In the genomic region with DNA sequence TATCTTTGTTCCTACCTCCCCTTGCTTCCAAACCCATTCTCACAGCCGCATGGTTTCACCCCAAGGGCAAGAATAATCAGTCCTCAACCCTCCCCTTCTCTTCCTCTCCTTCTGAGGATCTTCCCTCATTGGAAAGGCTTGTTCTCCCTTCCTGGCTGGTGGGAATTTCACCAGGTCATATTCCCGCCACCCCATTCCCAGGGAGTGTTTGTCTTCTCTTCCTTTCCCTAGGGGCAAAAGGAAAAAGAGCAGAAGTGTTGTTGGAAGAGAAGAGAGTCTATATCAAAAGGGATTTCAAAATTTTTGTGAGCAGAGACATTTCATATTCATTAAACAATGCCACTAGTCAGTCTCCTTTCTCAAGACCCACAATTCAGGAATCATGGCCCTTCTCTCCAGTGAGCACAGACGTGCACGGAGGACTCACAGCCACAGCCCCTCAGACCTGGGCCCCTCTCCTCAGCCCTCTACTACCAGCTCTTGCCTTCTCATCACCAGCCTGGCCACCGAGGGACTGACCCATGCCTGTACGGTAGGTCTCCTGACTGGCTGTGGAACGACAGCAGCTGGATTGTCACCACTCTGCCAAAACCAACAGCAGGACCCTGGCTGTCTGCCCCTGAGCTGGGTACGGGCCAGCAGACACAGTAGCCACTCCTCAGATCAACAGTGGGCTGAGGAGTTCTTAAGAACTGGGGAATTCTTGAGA, we compare ENCODE assay signal across 17 cellular contexts.
"Had no signal": no experiment of that assay in that cellular context is flagged by ENCODE, and none has a peak within 500 bp of the region (broad histone marks: within the 10 kb centered on the region; RNA-seq: fewer than 3 reads in every experiment).

No MANE protein-coding gene starts in this region.

- H3K79me2 ChIP-seq: hepatocyte had no signal

- H3K36me3 ChIP-seq: gastroesophageal sphincter, SJSA1, tibial nerve had no signal

- H3K27me3 ChIP-seq: tibial nerve had no signal

- ATAC-seq: activated CD4-positive, alpha-beta T cell treated with anti-CD3 and anti-CD28 coated beads for 36 hours; activated CD8-positive, alpha-beta T cell treated with anti-CD3 and anti-CD28 coated beads for 36 hours; gastroesophageal sphincter; natural killer cell treated with Interleukin-12 subunit alpha and Interleukin-12 subunit beta and Interleukin-15 and Interleukin-18, amount 100 ng/mL, for 72 hours; stimulated activated naive CD8-positive, alpha-beta T cell treated with anti-CD3 and anti-CD28 coated beads, Interleukin-15, amount 100 ng/mL, for 72 hours had no signal

- H3K4me3 ChIP-seq: gastroesophageal sphincter, hepatocyte, SJSA1, skin epidermis, tibial nerve had no signal

- H3K9me3 Mint-ChIP-seq: activated CD8-positive, alpha-beta T cell treated with anti-CD3 and anti-CD28 coated beads for 36 hours; activated naive CD8-positive, alpha-beta T cell treated with anti-CD3 and anti-CD28 coated beads, Interleukin-2, amount 10 ng/mL, durations not matched to agents 7 days and 5 days; natural killer cell treated with Interleukin-12 subunit alpha and Interleukin-12 subunit beta and Interleukin-15 and Interleukin-18, amount 100 ng/mL, for 72 hours; stimulated activated naive CD8-positive, alpha-beta T cell treated with anti-CD3 and anti-CD28 coated beads, Interleukin-15, amount 100 ng/mL, for 72 hours had no signal

- H3K4me1 ChIP-seq: gastroesophageal sphincter, SJSA1, tibial nerve had no signal

- H2AFZ ChIP-seq: hepatocyte had no signal

- H3K27me3 Mint-ChIP-seq: stimulated activated naive CD8-positive, alpha-beta T cell treated with anti-CD3 and anti-CD28 coated beads, Interleukin-15, amount 100 ng/mL, for 72 hours had no signal

- H3K27ac ChIP-seq: gastroesophageal sphincter, hepatocyte, SJSA1, skin epidermis, tibial nerve had no signal

- H3K9me3 ChIP-seq: SJSA1 had no signal

- H3K27ac Mint-ChIP-seq: activated CD4-positive, alpha-beta T cell treated with anti-CD3 and anti-CD28 coated beads for 36 hours; activated CD8-positive, alpha-beta T cell treated with anti-CD3 and anti-CD28 coated beads for 36 hours; activated naive CD8-positive, alpha-beta T cell treated with anti-CD3 and anti-CD28 coated beads, Interleukin-2, amount 10 ng/mL, durations not matched to agents 7 days and 5 days; natural killer cell treated with Interleukin-12 subunit alpha and Interleukin-12 subunit beta and Interleukin-15 and Interleukin-18, amount 100 ng/mL, for 72 hours had no signal

- H3K36me3 Mint-ChIP-seq: activated naive CD8-positive, alpha-beta T cell treated with anti-CD3 and anti-CD28 coated beads, Interleukin-2, amount 10 ng/mL, durations not matched to agents 7 days and 5 days; natural killer cell treated with Interleukin-12 subunit alpha and Interleukin-12 subunit beta and Interleukin-15 and Interleukin-18, amount 100 ng/mL, for 72 hours had no signal

- DNase-seq: activated CD4-positive, alpha-beta T cell treated with anti-CD3 and anti-CD28 coated beads for 36 hours; activated CD8-positive, alpha-beta memory T cell treated with anti-CD3 and anti-CD28 coated beads, Interleukin-2, amount 50 U/mL, for 4 hours; activated CD8-positive, alpha-beta T cell treated with anti-CD3 and anti-CD28 coated beads for 36 hours; activated naive CD8-positive, alpha-beta T cell treated with anti-CD3 and anti-CD28 coated beads, Interleukin-2, amount 10 ng/mL, durations not matched to agents 7 days and 5 days; anterior cingulate cortex; effector CD8-positive, alpha-beta T cell; stimulated activated CD4-positive, alpha-beta T cell treated with anti-CD3 and anti-CD28 coated beads, Interleukin-4, amount 100 ng/mL, for 4 hours; stimulated activated naive CD8-positive, alpha-beta T cell treated with anti-CD3 and anti-CD28 coated beads, Interleukin-15, amount 100 ng/mL, for 72 hours; SW 1271; T-helper 9 cell had no signal

- H3K4me2 ChIP-seq: hepatocyte had no signal

- FAIRE-seq: colon had no signal

- H3K4me3 Mint-ChIP-seq: activated CD4-positive, alpha-beta T cell treated with anti-CD3 and anti-CD28 coated beads for 36 hours; activated CD8-positive, alpha-beta T cell treated with anti-CD3 and anti-CD28 coated beads for 36 hours; activated naive CD8-positive, alpha-beta T cell treated with anti-CD3 and anti-CD28 coated beads, Interleukin-2, amount 10 ng/mL, durations not matched to agents 7 days and 5 days; natural killer cell treated with Interleukin-12 subunit alpha and Interleukin-12 subunit beta and Interleukin-15 and Interleukin-18, amount 100 ng/mL, for 72 hours; stimulated activated naive CD8-positive, alpha-beta T cell treated with anti-CD3 and anti-CD28 coated beads, Interleukin-15, amount 100 ng/mL, for 72 hours had no signal

- H3K4me1 Mint-ChIP-seq: activated CD4-positive, alpha-beta T cell treated with anti-CD3 and anti-CD28 coated beads for 36 hours; activated naive CD8-positive, alpha-beta T cell treated with anti-CD3 and anti-CD28 coated beads, Interleukin-2, amount 10 ng/mL, durations not matched to agents 7 days and 5 days; stimulated activated naive CD8-positive, alpha-beta T cell treated with anti-CD3 and anti-CD28 coated beads, Interleukin-15, amount 100 ng/mL, for 72 hours had no signal
